Comparison of ENCODE assay signal across 9 cellular contexts in genomic region chr3:37245003-37245402, GRCh38. TPM values are rescaled to one million over a fixed set of nuclear protein-coding genes. Genes with fewer than 3 reads are reported as not detected.
DNase-seq lines count a peak whose midpoint lies in the region; ATAC-seq and TF ChIP-seq lines count a peak whose summit lies in the region.
"Had no signal": no experiment of that assay in that cellular context is flagged by ENCODE, and none has a peak within 500 bp of the region (broad histone marks: within the 10 kb centered on the region; RNA-seq: fewer than 3 reads in every experiment).

No MANE protein-coding gene starts in this region.

- peak overlapping the region; percentile 94 for H3K4me3 Mint-ChIP-seq in mesothelial cell of epicardium

- in situ Hi-C loops in astrocyte of the spinal cord (cut with HindIII; ENCODE audit: low sequenced_read_pairs) = no loop called here

- CTCF ChIA-PET in A673 (lab: Charles Lee) = no interaction called here
- CTCF ChIA-PET in HCT116 (lab: Charles Lee) = no interaction called here

- POLR2A ChIA-PET in A673 (lab: Charles Lee; ENCODE audit: low non-redundant PET) = no interaction called here
- POLR2A ChIA-PET in HCT116 (lab: Charles Lee) = no interaction called here

- no peak for TF ChIP-seq CTCF in A673 (conservative IDR thresholded peaks at IDR 0.05; ENCODE audit: low read depth, low read length)
- TF ChIP-seq CTCF in HCT116 (IDR thresholded peaks at IDR 0.05 in 2 of 3, conservative IDR thresholded peaks at IDR 0.05 in 1 of 3; ENCODE audit: borderline replicate concordance in 1 of 3, insufficient read depth in 1 of 3, low read depth in 2 of 3, low read length in 2 of 3) = no peak
- TF ChIP-seq CTCF in astrocyte of the spinal cord (IDR thresholded peaks at IDR 0.05; ENCODE audit: low read depth, low read length) = no peak
- no peak for TF ChIP-seq CTCF in mesothelial cell of epicardium (IDR thresholded peaks at IDR 0.05; ENCODE audit: unreplicated experiment)

- peaks cover 33% of the 10 kb centered on the region for H3K4me1 Mint-ChIP-seq in mesothelial cell of epicardium

- H2AFZ ChIP-seq in HCT116 (ENCODE audit: low read depth, low read length, poor library complexity, severe bottlenecking) = no peak overlapping the region

- no peaks in the 10 kb centered on the region for H3K9me3 Mint-ChIP-seq in mesothelial cell of epicardium

- no peak for TF ChIP-seq POLR2A in HCT116 (IDR thresholded peaks at IDR 0.05; ENCODE audit: borderline replicate concordance, extremely low read depth, insufficient read depth, insufficient read length)

- H3K9me2 ChIP-seq in HCT116 (ENCODE audit: insufficient read depth) = no peaks in the 10 kb centered on the region

- intact Hi-C loops in A673 (cut with micrococcal nuclease; ENCODE audit: unreplicated experiment) = no loop called here
- intact Hi-C loops in HCT116 (cut with micrococcal nuclease) = no loop called here

- peaks cover 16% of the 10 kb centered on the region; the same call in 1 of the 2 replicates for H4K20me1 ChIP-seq in HCT116 (ENCODE audit: insufficient read depth)

- no peaks in the 10 kb centered on the region for H3K27me3 Mint-ChIP-seq in mesothelial cell of epicardium (ENCODE audit: low read depth)

- H3K4me3 ChIP-seq in A673 (ENCODE audit: low read depth, low read length, poor library complexity, severe bottlenecking) (peak overlapping the region; percentile 83), HCT116 (replicated peaks in 1 of 2; ENCODE audit: low read depth in 1 of 2, low read length in 2 of 2) (no peak overlapping the region; a peak in 2 of 4 replicates), astrocyte of the spinal cord (ENCODE audit: low read depth, low read length) (peak overlapping the region; percentile 90)

- BruUV-seq in A673 (replicated peaks; lab: Mats Ljungman, UMichigan) (no TSS peak), HCT116 (replicated peaks; lab: Mats Ljungman, UMichigan) (no TSS peak)

- H3K4me1 ChIP-seq in A673 (ENCODE audit: insufficient read depth, low read length, poor library complexity, severe bottlenecking) (peaks cover 15% of the 10 kb centered on the region), HCT116 (ENCODE audit: control insufficient read depth in 1 of 2, insufficient read depth in 2 of 2, low read length in 2 of 2) (peaks cover 10 to 21% of the 10 kb centered on the region in 2 experiments)

- H3K79me2 ChIP-seq in HCT116 (ENCODE audit: insufficient read depth, low read length) = peaks cover 69% of the 10 kb centered on the region

- H3K27me3 ChIP-seq in A673 (replicated peaks; ENCODE audit: insufficient read depth, low read depth, low read length, poor library complexity) (no peaks in the 10 kb centered on the region), HCT116 (ENCODE audit: insufficient read depth, low read length) (no peaks in the 10 kb centered on the region)

- no peak overlapping the region for H3K9ac ChIP-seq in HCT116 (ENCODE audit: low read length)

- RAD21 ChIA-PET in HCT116 (lab: Charles Lee; ENCODE audit: low non-redundant PET in 1 of 2, low total read pairs in 2 of 2, uncharacterized antibody in 2 of 2, unreplicated experiment in 2 of 2) = no interaction called here

- H3K9me3 ChIP-seq in A673 (ENCODE audit: low read depth, low read length, poor library complexity, severe bottlenecking) (no peaks in the 10 kb centered on the region), HCT116 (ENCODE audit: control insufficient read depth in 1 of 2, insufficient read depth in 1 of 2, low read depth in 1 of 2, low read length in 2 of 2) (no peaks in the 10 kb centered on the region)

- peak overlapping the region; percentile 77 for H3K4me2 ChIP-seq in HCT116 (ENCODE audit: low read length)

- H3K36me3 ChIP-seq in A673 (ENCODE audit: insufficient read depth, low read length, poor library complexity, severe bottlenecking) = no peaks in the 10 kb centered on the region
- no peaks in the 10 kb centered on the region for H3K36me3 ChIP-seq in HCT116 (ENCODE audit: control insufficient read depth in 1 of 2, insufficient read depth in 2 of 2, low read length in 2 of 2)

- DNase-seq in A673 (ENCODE audit: low spot score) (no peak), HCT116 (ENCODE audit: low read depth, low spot score) (no peak), astrocyte of the spinal cord (ENCODE audit: low read depth, low spot score) (no peak), mesothelial cell of epicardium (ENCODE audit: low spot score in 2 of 2, unreplicated experiment in 2 of 2) (no peak), NCI-H2107 (lab: John Stamatoyannopoulos, UW) (no peak)
- DNase-seq: NK-92 treated with Interleukin-12 subunit alpha and Interleukin-12 subunit beta, amount 100 ng/mL, for 24 hours had no signal

- H3K27ac Mint-ChIP-seq in mesothelial cell of epicardium = no peak overlapping the region

- no peak overlapping the region for H3K27ac ChIP-seq in A673 (ENCODE audit: low read depth, low read length, poor library complexity, severe bottlenecking)
- no peak overlapping the region for H3K27ac ChIP-seq in HCT116 (ENCODE audit: low read depth, low read length)

- no peak for ATAC-seq in HCT116
- ATAC-seq in GM19351 (IDR thresholded peaks at IDR 0.05; ENCODE audit: unreplicated experiment) = no peak
- no peak for ATAC-seq in HG02588 (IDR thresholded peaks at IDR 0.05; ENCODE audit: unreplicated experiment)
- ATAC-seq in GM21619 (IDR thresholded peaks at IDR 0.05; ENCODE audit: unreplicated experiment) = no peak

- no peaks in the 10 kb centered on the region for H3K36me3 Mint-ChIP-seq in mesothelial cell of epicardium

- no peak for TF ChIP-seq RAD21 in HCT116 (IDR thresholded peaks at IDR 0.05; ENCODE audit: low read depth)

TF ChIP-seq in HCT116, 20 proteins besides CTCF, POLR2A, EP300 and RAD21:
- TF ChIP-seq CBX3 (IDR thresholded peaks at IDR 0.05; ENCODE audit: low read depth) (no peak), POLR2AphosphoS5 (IDR thresholded peaks at IDR 0.05; ENCODE audit: low read depth, low read length) (no peak), SIN3A (IDR thresholded peaks at IDR 0.05; ENCODE audit: low read depth) (no peak), CEBPB (IDR thresholded peaks at IDR 0.05; ENCODE audit: low read depth) (no peak), ZFX (IDR thresholded peaks at IDR 0.05) (no peak), MAX (IDR thresholded peaks at IDR 0.05) (no peak), ZNF274 (IDR thresholded peaks at IDR 0.05; ENCODE audit: low read depth, low read length) (no peak), REST (IDR thresholded peaks at IDR 0.05; ENCODE audit: low read depth) (no peak), EZH2phosphoT487 (IDR thresholded peaks at IDR 0.05; ENCODE audit: borderline replicate concordance) (no peak), YY1 (IDR thresholded peaks at IDR 0.05; ENCODE audit: extremely low read depth, insufficient replicate concordance, low read depth, low read length) (no peak), SP1 (IDR thresholded peaks at IDR 0.05; ENCODE audit: low read depth) (no peak)

RNA-seq across cellular contexts. Expression of gene GOLGA4, which starts 1.9 kb away (rescaled TPM):
- total RNA-seq in A673 (2021) = 64.0 and 70.7 TPM in 2 replicates
- total RNA-seq in HCT116 (2021; ENCODE audit: unreplicated experiment) = 60.4 TPM
- 15.1 and 16.2 TPM in 2 replicates for polyA plus RNA-seq in HCT116 (2012)
- 56.5 to 59.0 TPM (median 57.8 TPM) in 3 replicates for total RNA-seq in mesothelial cell of epicardium

Comparison
In these comparisons a context has a peak if more than half of its experiments do, and no peak if none do; other contexts are left out.
1. H3K4me3 ChIP-seq: peak in A673 (single experiment) and astrocyte of the spinal cord (single experiment); none in HCT116 (0 of 2).